Comparison of ENCODE assay signal across 2 cellular contexts in genomic region chr9:110128664-110129329, GRCh38.
TF ChIP-seq lines count a peak whose summit lies in the region.

No MANE protein-coding gene starts in this region.

TF ChIP-seq in IMR-90, 13 proteins besides CTCF, POLR2A, EP300 and RAD21 (continued from another document):
- TF ChIP-seq RFX5 (IDR thresholded peaks at IDR 0.05; ENCODE audit: low read depth, low read length) (no peak), SMC3 (IDR thresholded peaks at IDR 0.05; ENCODE audit: low read depth, low read length) (no peak), CEBPB (IDR thresholded peaks at IDR 0.05; ENCODE audit: low read depth, low read length) (no peak)

TF ChIP-seq in liver, 16 proteins besides CTCF, POLR2A, EP300 and RAD21 (continued from another document):
- TF ChIP-seq, protein P1, sequence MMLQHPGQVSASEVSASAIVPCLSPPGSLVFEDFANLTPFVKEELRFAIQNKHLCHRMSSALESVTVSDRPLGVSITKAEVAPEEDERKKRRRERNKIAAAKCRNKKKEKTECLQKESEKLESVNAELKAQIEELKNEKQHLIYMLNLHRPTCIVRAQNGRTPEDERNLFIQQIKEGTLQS (IDR thresholded peaks at IDR 0.05): no peak
- TF ChIP-seq JUND (IDR thresholded peaks at IDR 0.05): no peak
